In the genomic region with DNA sequence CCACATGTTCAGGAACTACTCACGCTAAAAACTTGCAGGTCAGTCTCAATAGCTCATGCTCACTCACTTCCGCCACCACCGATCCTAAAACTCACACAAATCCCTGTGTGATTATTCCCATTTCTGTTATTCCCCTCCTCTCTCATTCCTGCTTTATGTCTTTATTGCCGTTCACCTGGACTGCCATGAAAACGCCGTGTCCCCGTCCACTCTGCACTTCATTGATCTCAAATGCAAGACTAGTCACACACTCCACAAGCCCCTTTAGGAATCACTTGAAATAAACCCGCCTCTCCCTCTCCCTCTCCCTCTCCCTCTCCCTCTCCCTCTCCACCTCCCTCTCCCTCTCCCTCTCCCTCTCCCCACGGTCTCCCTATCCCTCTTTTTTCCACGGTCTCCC, we compare ENCODE assay signal across 23 cellular contexts.
"Had no signal": no experiment of that assay in that cellular context is flagged by ENCODE, and none has a peak within 500 bp of the region (broad histone marks: within the 10 kb centered on the region; RNA-seq: fewer than 3 reads in every experiment).

No MANE protein-coding gene starts in this region.

- H3K9me3 ChIP-seq: esophagus muscularis mucosa, gastroesophageal sphincter, heart left ventricle, left lung, lower lobe of right lung had no signal

- H3K36me3 ChIP-seq: esophagus muscularis mucosa, gastroesophageal sphincter, heart left ventricle, left lung, lower lobe of right lung had no signal

- H3K4me2 ChIP-seq: hepatocyte had no signal

- DNase-seq: dermis blood vessel endothelial cell; dorsolateral prefrontal cortex; effector CD4-positive, alpha-beta T cell; effector memory CD4-positive, alpha-beta T cell; foreskin keratinocyte; heart left ventricle; hypothalamus; immature natural killer cell; islet precursor cell; kidney; left cardiac atrium; left lung; left ventricle myocardium superior; lower lobe of right lung; mesenchymal stem cell; midbrain had no signal

- ATAC-seq: foreskin keratinocyte, gastroesophageal sphincter, heart left ventricle, left cardiac atrium, left lung, left ventricle myocardium superior, lower lobe of right lung had no signal

- H3K27me3 ChIP-seq: dorsolateral prefrontal cortex, esophagus muscularis mucosa, foreskin keratinocyte, gastroesophageal sphincter, heart left ventricle, hepatocyte, left lung had no signal

- FAIRE-seq: colon, endothelial cell of umbilical vein, frontal cortex, kidney had no signal

- H3K4me3 ChIP-seq: coronary artery, dorsolateral prefrontal cortex, esophagus muscularis mucosa, gastroesophageal sphincter, heart left ventricle, hepatocyte, left lung, lower lobe of right lung had no signal

- H2AFZ ChIP-seq: hepatocyte had no signal

- H3K27ac ChIP-seq: coronary artery, dorsolateral prefrontal cortex, esophagus muscularis mucosa, foreskin keratinocyte, gastroesophageal sphincter, heart left ventricle, hepatocyte, left lung, lower lobe of right lung had no signal

- H3K4me1 ChIP-seq: foreskin keratinocyte, gastroesophageal sphincter, left lung, lower lobe of right lung had no signal

- H3K79me2 ChIP-seq: hepatocyte had no signal
